1 cellular context compared by ENCODE assay signal in the genomic region with DNA sequence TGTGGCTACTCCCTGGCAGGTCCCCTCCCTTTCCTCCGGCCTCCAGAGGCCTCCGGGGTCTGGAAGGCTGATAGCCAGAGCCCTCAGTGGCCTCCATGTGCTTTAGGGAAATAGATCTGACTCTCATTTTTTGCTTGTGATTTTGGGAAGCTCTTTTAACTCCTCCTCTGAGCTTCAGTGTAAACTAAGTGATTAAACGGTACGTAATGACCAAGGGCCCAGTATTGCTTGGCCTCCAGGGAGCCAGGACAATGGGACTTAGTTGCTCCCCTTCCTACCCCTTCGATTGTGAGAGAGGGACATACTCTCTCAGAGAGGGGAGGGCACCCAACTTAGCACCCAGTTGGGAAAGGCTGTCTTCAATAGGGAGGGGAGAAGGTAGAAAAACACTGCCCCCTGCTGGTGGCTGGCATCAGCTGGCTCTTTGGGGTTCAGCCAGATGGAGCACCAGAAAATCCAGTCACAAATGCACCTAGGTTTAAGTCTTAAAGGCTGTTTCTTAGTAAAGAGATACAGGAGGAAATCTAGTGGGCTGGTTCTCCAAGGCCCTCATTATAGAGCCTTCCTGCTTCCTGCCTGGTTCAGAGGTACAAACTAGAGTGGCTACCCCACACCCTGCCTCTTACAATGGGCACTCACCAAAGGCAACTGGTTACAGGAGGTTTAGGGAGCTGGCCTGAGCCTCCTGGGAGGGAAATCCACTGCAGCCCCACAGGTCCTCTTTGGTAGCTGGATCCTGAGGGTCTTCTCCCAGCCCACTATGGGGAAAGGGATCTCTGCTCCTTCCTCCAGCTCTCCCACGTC.
TF ChIP-seq lines count a peak whose summit lies in the region.

No MANE protein-coding gene starts in this region.

TF ChIP-seq in liver, 16 proteins besides CTCF, POLR2A, EP300 and RAD21 (continued from another document):
- TF ChIP-seq, protein P1, sequence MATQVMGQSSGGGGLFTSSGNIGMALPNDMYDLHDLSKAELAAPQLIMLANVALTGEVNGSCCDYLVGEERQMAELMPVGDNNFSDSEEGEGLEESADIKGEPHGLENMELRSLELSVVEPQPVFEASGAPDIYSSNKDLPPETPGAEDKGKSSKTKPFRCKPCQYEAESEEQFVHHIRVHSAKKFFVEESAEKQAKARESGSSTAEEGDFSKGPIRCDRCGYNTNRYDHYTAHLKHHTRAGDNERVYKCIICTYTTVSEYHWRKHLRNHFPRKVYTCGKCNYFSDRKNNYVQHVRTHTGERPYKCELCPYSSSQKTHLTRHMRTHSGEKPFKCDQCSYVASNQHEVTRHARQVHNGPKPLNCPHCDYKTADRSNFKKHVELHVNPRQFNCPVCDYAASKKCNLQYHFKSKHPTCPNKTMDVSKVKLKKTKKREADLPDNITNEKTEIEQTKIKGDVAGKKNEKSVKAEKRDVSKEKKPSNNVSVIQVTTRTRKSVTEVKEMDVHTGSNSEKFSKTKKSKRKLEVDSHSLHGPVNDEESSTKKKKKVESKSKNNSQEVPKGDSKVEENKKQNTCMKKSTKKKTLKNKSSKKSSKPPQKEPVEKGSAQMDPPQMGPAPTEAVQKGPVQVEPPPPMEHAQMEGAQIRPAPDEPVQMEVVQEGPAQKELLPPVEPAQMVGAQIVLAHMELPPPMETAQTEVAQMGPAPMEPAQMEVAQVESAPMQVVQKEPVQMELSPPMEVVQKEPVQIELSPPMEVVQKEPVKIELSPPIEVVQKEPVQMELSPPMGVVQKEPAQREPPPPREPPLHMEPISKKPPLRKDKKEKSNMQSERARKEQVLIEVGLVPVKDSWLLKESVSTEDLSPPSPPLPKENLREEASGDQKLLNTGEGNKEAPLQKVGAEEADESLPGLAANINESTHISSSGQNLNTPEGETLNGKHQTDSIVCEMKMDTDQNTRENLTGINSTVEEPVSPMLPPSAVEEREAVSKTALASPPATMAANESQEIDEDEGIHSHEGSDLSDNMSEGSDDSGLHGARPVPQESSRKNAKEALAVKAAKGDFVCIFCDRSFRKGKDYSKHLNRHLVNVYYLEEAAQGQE (IDR thresholded peaks at IDR 0.05), result no peak
- TF ChIP-seq FOXA1 (IDR thresholded peaks at IDR 0.05), result no peak
- no peak for TF ChIP-seq GABPA (IDR thresholded peaks at IDR 0.05 in 1 of 2, conservative IDR thresholded peaks at IDR 0.05 in 1 of 2)
- no peak for TF ChIP-seq SP1 (IDR thresholded peaks at IDR 0.05)
TF ChIP-seq in liver: peak in this region for 0.
